ENCODE assay signal across 8 cellular contexts in the genomic region with DNA sequence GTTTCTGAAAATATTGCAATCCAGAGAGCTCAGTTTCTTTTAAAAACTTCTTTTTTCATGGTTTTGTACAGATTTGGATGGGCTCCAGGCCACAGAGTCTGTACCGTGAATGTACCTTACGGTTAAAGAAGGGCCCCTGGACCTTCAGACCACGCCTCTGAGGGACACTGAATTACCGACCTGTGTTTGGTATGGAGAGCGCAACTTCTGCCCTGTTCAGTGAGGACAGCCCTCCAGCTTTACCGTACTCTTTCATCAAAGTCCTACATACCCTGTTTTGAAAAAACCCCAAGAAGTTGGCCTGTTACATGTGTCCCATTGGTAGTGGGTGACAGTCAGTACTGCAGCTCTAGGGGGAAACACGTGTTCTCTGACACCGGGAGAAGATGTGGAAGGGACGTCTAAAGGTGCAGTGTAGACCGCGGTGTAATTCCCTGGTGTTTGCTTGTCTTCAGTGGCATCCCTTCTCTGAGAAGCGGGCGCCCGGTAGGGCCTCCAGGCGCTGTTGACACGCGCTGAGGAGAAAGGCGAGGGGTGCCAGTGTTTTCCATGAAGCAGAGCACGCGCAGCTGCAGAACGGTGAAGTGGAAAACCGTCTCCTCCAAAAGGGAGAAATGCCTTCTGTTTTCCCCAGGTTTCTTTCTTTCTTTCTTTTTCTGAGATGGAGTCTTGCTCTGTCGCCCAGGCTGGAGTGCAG. TPM values are rescaled to one million over a fixed set of nuclear protein-coding genes. Genes with fewer than 3 reads are reported as not detected.
DNase-seq lines count a peak whose midpoint lies in the region; ATAC-seq and TF ChIP-seq lines count a peak whose summit lies in the region.

No MANE protein-coding gene starts in this region.

- H3K36me3 ChIP-seq in IMR-90 (ENCODE audit: control insufficient read depth, insufficient read depth, low read length): peaks cover 2% of the 10 kb centered on the region

- peak overlapping the region; percentile 86 for H3K18ac ChIP-seq in IMR-90 (ENCODE audit: low read depth, low read length)

- peak overlapping the region; percentile 97 for H3K4ac ChIP-seq in IMR-90 (ENCODE audit: low read depth, low read length)

- H4K20me1 ChIP-seq in IMR-90 (ENCODE audit: insufficient read depth, low read length): peaks cover 36% of the 10 kb centered on the region; the same call in 1 of the 2 replicates

- H2BK20ac ChIP-seq in IMR-90 (ENCODE audit: low read depth, low read length): peak overlapping the region; percentile 97

- intact Hi-C loops in IMR-90 (cut with micrococcal nuclease) (no loop called here), left colon (cut with DNase I, micrococcal nuclease) (no loop called here)

- H3K9ac ChIP-seq in IMR-90 (ENCODE audit: low read depth, low read length): peak overlapping the region; percentile 35

- H4K8ac ChIP-seq in IMR-90 (ENCODE audit: low read depth in 2 of 2, low read length in 2 of 2): peak overlapping the region; percentile 75 to 94

- H3K36me3 Mint-ChIP-seq in chondrocyte (ENCODE audit: low read depth) (no peaks in the 10 kb centered on the region), progenitor cell of endocrine pancreas (ENCODE audit: insufficient read depth) (peaks cover 8% of the 10 kb centered on the region)

- TF ChIP-seq POLR2A in IMR-90 (IDR thresholded peaks at IDR 0.05; ENCODE audit: low read depth, low read length): 0 out of 2 replicates have a peak, but pooled peaks have one; percentile 1

- H3K27ac Mint-ChIP-seq in chondrocyte (ENCODE audit: unreplicated experiment) (peak overlapping the region; percentile 86), progenitor cell of endocrine pancreas (peak overlapping the region; percentile 56)

- ATAC-seq in IMR-90 (ENCODE audit: low read depth) (no peak), left colon (no peak)

- H3K4me3 ChIP-seq in GM12865 (ENCODE audit: low read depth, low read length): peak overlapping the region; percentile 1
- H3K4me3 ChIP-seq in IMR-90 (ENCODE audit: insufficient read depth, low read depth, low read length): no peak overlapping the region

- peaks cover 35% of the 10 kb centered on the region for H3K4me1 ChIP-seq in IMR-90 (ENCODE audit: control insufficient read depth, insufficient read depth, low read length)

- H3K9me1 ChIP-seq in IMR-90 (ENCODE audit: insufficient read depth, low read length): peaks cover 45% of the 10 kb centered on the region

- no peaks in the 10 kb centered on the region for H3K9me3 Mint-ChIP-seq in chondrocyte (ENCODE audit: low read depth)
- H3K9me3 Mint-ChIP-seq in progenitor cell of endocrine pancreas (ENCODE audit: low read depth): no peaks in the 10 kb centered on the region

- TF ChIP-seq CTCF in GM12865 (IDR thresholded peaks at IDR 0.05; ENCODE audit: insufficient read depth, low read depth, low read length, missing control alignments): no peak
- no peak for TF ChIP-seq CTCF in IMR-90 (conservative IDR thresholded peaks at IDR 0.05; ENCODE audit: low read depth, low read length)
- TF ChIP-seq CTCF in chondrocyte (IDR thresholded peaks at IDR 0.05): no peak
- no peak for TF ChIP-seq CTCF in progenitor cell of endocrine pancreas (IDR thresholded peaks at IDR 0.05; ENCODE audit: unreplicated experiment)

- DNase-seq in GM12865 (ENCODE audit: low read depth) (no peak), IMR-90 (no peak), chondrocyte (ENCODE audit: low spot score) (no peak), progenitor cell of endocrine pancreas (ENCODE audit: low spot score, unreplicated experiment) (no peak), left colon (no peak), epidermal melanocyte (ENCODE audit: insufficient read length, low spot score) (no peak), NCI-H2107 treated with DMSO at 0.1 percent for 48 hours (lab: John Stamatoyannopoulos, UW; ENCODE audit: unreplicated experiment) (no peak), NCI-H82 (lab: John Stamatoyannopoulos, UW) (no peak)

- peak overlapping the region; percentile 80 for H2AK9ac ChIP-seq in IMR-90 (replicated peaks; ENCODE audit: low read depth, low read length, poor library complexity)

- peak overlapping the region; percentile 29; the same call in 1 of the 2 replicates for H3K4me2 ChIP-seq in IMR-90 (ENCODE audit: low read depth, low read length)

- H3K9me3 ChIP-seq in IMR-90 (ENCODE audit: control insufficient read depth, insufficient read depth, low read length): no peaks in the 10 kb centered on the region

- peak overlapping the region; percentile 58 for H3K56ac ChIP-seq in IMR-90 (ENCODE audit: extremely low read depth, insufficient read depth, low read length)

- no peak overlapping the region for H3K4me3 Mint-ChIP-seq in chondrocyte (ENCODE audit: unreplicated experiment)
- H3K4me3 Mint-ChIP-seq in progenitor cell of endocrine pancreas (ENCODE audit: low read depth): no peak overlapping the region

- peak overlapping the region; percentile 98 for H3K14ac ChIP-seq in IMR-90 (replicated peaks; ENCODE audit: low read depth, low read length)

- peak overlapping the region; percentile 94 for H4K91ac ChIP-seq in IMR-90 (ENCODE audit: insufficient read depth, low read depth, low read length)

- peak overlapping the region; percentile 91 for H4K5ac ChIP-seq in IMR-90 (ENCODE audit: low read depth, low read length)

- no peaks in the 10 kb centered on the region for H3K27me3 ChIP-seq in IMR-90 (ENCODE audit: control insufficient read depth, insufficient read depth, low read length)

- POLR2A ChIA-PET in IMR-90 (lab: Charles Lee; ENCODE audit: unreplicated experiment): no interaction called here

- dilution Hi-C loops in IMR-90 (cut with HindIII; ENCODE audit: low sequenced_read_pairs, unreplicated experiment): no loop called here

- 97% methylated on average over 10 of the region's 23 CpGs; no CpG with 5 or more reads in 1 of the 2 experiments for WGBS in IMR-90 (ENCODE audit: extremely low coverage in 2 of 2, insufficient read length in 1 of 2), 2 experiments

- H2AK5ac ChIP-seq in IMR-90 (ENCODE audit: low read depth, low read length): peak overlapping the region; percentile 99

- H2BK15ac ChIP-seq in IMR-90 (ENCODE audit: low read depth, low read length): peak overlapping the region; percentile 80; the same call in 2 of the 3 replicates

- TF ChIP-seq RAD21 in IMR-90 (IDR thresholded peaks at IDR 0.05; ENCODE audit: low read length): no peak

- peaks cover 6 to 74% of the 10 kb centered on the region in 2 experiments for H3K79me1 ChIP-seq in IMR-90 (ENCODE audit: low read depth in 1 of 2, low read length in 2 of 2)

- peak overlapping the region; percentile 95 for H3K27ac ChIP-seq in IMR-90 (ENCODE audit: insufficient read depth, low read length)

- H3K23ac ChIP-seq in IMR-90 (ENCODE audit: low read depth, low read length): peak overlapping the region; percentile 97

- CTCF ChIA-PET in IMR-90 (lab: Yijun Ruan, JAX): interaction anchor here (1.7 kb wide), 1 partner anchor 24 kb away, joined by 4 read pairs; no protein-coding TSS in a partner anchor

- H3K4me1 Mint-ChIP-seq in chondrocyte (ENCODE audit: low read depth): peaks cover 71% of the 10 kb centered on the region
- H3K4me1 Mint-ChIP-seq in progenitor cell of endocrine pancreas (ENCODE audit: low read depth): peaks cover 19% of the 10 kb centered on the region

- H3K27me3 Mint-ChIP-seq in chondrocyte (ENCODE audit: low read depth) (no peaks in the 10 kb centered on the region), progenitor cell of endocrine pancreas (no peaks in the 10 kb centered on the region)

- peak overlapping the region; percentile 92 for H2BK5ac ChIP-seq in IMR-90 (ENCODE audit: low read depth, low read length, poor library complexity, severe bottlenecking)

- no peak overlapping the region for H2AFZ ChIP-seq in IMR-90 (replicated peaks; ENCODE audit: low read length, poor library complexity)

- no TSS peak for BruUV-seq in IMR-90 (replicated peaks; lab: Mats Ljungman, UMichigan)

- H2BK120ac ChIP-seq in IMR-90 (ENCODE audit: low read depth, low read length): peak overlapping the region; percentile 97

- in situ Hi-C loops in IMR-90 (cut with MboI; ENCODE audit: low sequenced_read_pairs): no loop called here

TF ChIP-seq in IMR-90, 13 proteins besides CTCF, POLR2A, EP300 and RAD21:
- no peak for TF ChIP-seq MAZ (IDR thresholded peaks at IDR 0.05; ENCODE audit: borderline replicate concordance, low read depth, low read length)
- TF ChIP-seq CHD1 (IDR thresholded peaks at IDR 0.05; ENCODE audit: low read depth, low read length): no peak
- no peak for TF ChIP-seq RCOR1 (IDR thresholded peaks at IDR 0.05; ENCODE audit: insufficient replicate concordance, low read length)
- TF ChIP-seq BHLHE40 (IDR thresholded peaks at IDR 0.05; ENCODE audit: low read depth, low read length): no peak
- TF ChIP-seq MXI1 (IDR thresholded peaks at IDR 0.05; ENCODE audit: borderline replicate concordance, low read depth, low read length): no peak
- TF ChIP-seq MAFK (IDR thresholded peaks at IDR 0.05; ENCODE audit: low read depth, low read length): no peak
- no peak for TF ChIP-seq SMC3 (IDR thresholded peaks at IDR 0.05; ENCODE audit: low read depth, low read length)
- TF ChIP-seq, protein P1, sequence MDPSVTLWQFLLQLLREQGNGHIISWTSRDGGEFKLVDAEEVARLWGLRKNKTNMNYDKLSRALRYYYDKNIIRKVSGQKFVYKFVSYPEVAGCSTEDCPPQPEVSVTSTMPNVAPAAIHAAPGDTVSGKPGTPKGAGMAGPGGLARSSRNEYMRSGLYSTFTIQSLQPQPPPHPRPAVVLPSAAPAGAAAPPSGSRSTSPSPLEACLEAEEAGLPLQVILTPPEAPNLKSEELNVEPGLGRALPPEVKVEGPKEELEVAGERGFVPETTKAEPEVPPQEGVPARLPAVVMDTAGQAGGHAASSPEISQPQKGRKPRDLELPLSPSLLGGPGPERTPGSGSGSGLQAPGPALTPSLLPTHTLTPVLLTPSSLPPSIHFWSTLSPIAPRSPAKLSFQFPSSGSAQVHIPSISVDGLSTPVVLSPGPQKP (IDR thresholded peaks at IDR 0.05; ENCODE audit: borderline replicate concordance, low read depth, low read length): no peak
- TF ChIP-seq RFX5 (IDR thresholded peaks at IDR 0.05; ENCODE audit: low read depth, low read length): no peak

RNA-seq across cellular contexts. Expression of a gene that starts 6.2 kb away (rescaled TPM):
- total RNA-seq in IMR-90 (2012; rRNA removed): 14.4 and 18.5 TPM in 2 replicates
- polyA plus RNA-seq in IMR-90 (2012; rRNA removed): 35.5 and 43.2 TPM in 2 replicates
- 26.3 and 45.8 TPM in 2 replicates for polyA plus RNA-seq in IMR-90 (2012; cell fraction: cytosol; rRNA removed)
- polyA plus RNA-seq in IMR-90 (2012; cell fraction: nucleus; rRNA removed; ENCODE audit: low replicate concordance): 189 and 191 TPM in 2 replicates
- 22.1 to 30.4 TPM (median 22.7 TPM) in 3 replicates for total RNA-seq in chondrocyte
- 66.1 and 67.1 TPM in 2 replicates for total RNA-seq in progenitor cell of endocrine pancreas
- 10 to 100 TPM; 37.6 to 44.5 TPM for total RNA-seq in left colon

RNA-seq across cellular contexts. Expression of a gene that starts 24.8 kb away (rescaled TPM):
- total RNA-seq in IMR-90 (2012; rRNA removed) (19.7 and 19.9 TPM in 2 replicates), chondrocyte (13.6 to 26.2 TPM (median 14.4 TPM) in 3 replicates), progenitor cell of endocrine pancreas (5.4 and 5.8 TPM in 2 replicates), left colon (10 to 100 TPM; 11.6 to 33.1 TPM)
- 18.3 and 19.2 TPM in 2 replicates for polyA plus RNA-seq in IMR-90 (2012; rRNA removed)
- 29.0 and 102 TPM in 2 replicates for polyA plus RNA-seq in IMR-90 (2012; cell fraction: cytosol; rRNA removed)
- polyA plus RNA-seq in IMR-90 (2012; cell fraction: nucleus; rRNA removed; ENCODE audit: low replicate concordance): 163 and 202 TPM in 2 replicates
